ENCODE assay signal across 11 cellular contexts in the genomic region with DNA sequence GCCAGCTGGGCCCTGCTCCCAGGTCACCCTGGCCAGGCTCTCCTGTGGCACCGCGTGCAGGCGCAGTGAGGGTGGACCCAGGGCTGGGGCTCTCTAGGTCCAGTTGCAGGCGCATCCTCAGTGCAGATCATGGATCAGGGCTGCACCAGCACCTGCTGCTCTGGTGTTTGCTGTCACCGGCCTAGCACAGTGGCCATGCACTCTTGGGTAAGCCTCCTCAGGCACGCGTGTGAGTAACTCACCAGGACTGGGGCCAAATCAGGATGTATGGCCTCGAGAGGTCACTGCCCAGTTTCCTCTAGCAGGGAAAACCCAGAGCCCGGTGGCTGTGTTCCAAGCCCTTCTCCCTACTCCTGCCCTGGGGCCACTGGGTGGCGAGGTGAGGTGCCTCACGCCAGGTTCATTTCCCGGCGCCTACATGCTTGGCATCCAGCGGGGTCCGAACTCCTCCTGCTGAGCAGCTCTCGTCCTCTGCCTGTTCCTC. TPM values are rescaled to one million over a fixed set of nuclear protein-coding genes. Genes with fewer than 3 reads are reported as not detected.
DNase-seq lines count a peak whose midpoint lies in the region; ATAC-seq and TF ChIP-seq lines count a peak whose summit lies in the region.
"Had no signal": no experiment of that assay in that cellular context is flagged by ENCODE, and none has a peak within 500 bp of the region (broad histone marks: within the 10 kb centered on the region; RNA-seq: fewer than 3 reads in every experiment).

No MANE protein-coding gene starts in this region.

- H3K27ac ChIP-seq in right atrium auricular region (no peak overlapping the region), coronary artery (no peak overlapping the region), lung (ENCODE audit: low read depth in 1 of 2, low read length in 1 of 2) (no peak overlapping the region), vagina (no peak overlapping the region), smooth muscle cell (ENCODE audit: low read depth) (no peak overlapping the region)

- no peaks in the 10 kb centered on the region for H3F3A ChIP-seq in smooth muscle cell (ENCODE audit: low read depth)

- 36 to 46% methylated on average over 16 of the region's 16 CpGs for WGBS in lung, 2 donors
- 88% methylated on average over 16 of the region's 16 CpGs for WGBS in smooth muscle cell (ENCODE audit: low lambda C conversion rate)

- intact Hi-C loops in Right ventricle myocardium inferior (cut with DNase I) = no loop called here
- intact Hi-C loops in vagina (cut with DNase I) = loop anchor here (5.0 kb wide), 1 partner anchor 268 kb away; no protein-coding TSS in a partner anchor

- no peak for TF ChIP-seq POLR2A in vagina (IDR thresholded peaks at IDR 0.05)

- no peaks in the 10 kb centered on the region for H4K20me1 ChIP-seq in smooth muscle cell (ENCODE audit: low read depth)

- H3K4me2 ChIP-seq in smooth muscle cell = no peak overlapping the region

- no peak overlapping the region for H2AFZ ChIP-seq in smooth muscle cell (ENCODE audit: low read depth)

- H3K36me3 ChIP-seq in right atrium auricular region (no peaks in the 10 kb centered on the region), lung (ENCODE audit: control insufficient read depth in 2 of 2, insufficient read depth in 2 of 2, low read length in 2 of 2) (no peaks in the 10 kb centered on the region), vagina (no peaks in the 10 kb centered on the region), smooth muscle cell (ENCODE audit: low read depth) (no peaks in the 10 kb centered on the region)

- no peaks in the 10 kb centered on the region for H3K9me3 ChIP-seq in right atrium auricular region
- H3K9me3 ChIP-seq in lung (ENCODE audit: control insufficient read depth in 2 of 2, insufficient read depth in 1 of 2, low read length in 1 of 2) = no peaks in the 10 kb centered on the region
- H3K9me3 ChIP-seq in vagina = no peaks in the 10 kb centered on the region
- no peaks in the 10 kb centered on the region for H3K9me3 ChIP-seq in smooth muscle cell (replicated peaks; ENCODE audit: low read depth)

- no peaks in the 10 kb centered on the region for H3K27me3 ChIP-seq in right atrium auricular region
- H3K27me3 ChIP-seq in lung (ENCODE audit: control insufficient read depth, insufficient read depth) = no peaks in the 10 kb centered on the region
- H3K27me3 ChIP-seq in vagina = no peaks in the 10 kb centered on the region
- H3K27me3 ChIP-seq in smooth muscle cell (ENCODE audit: low read depth) = no peaks in the 10 kb centered on the region

- H3K4me1 ChIP-seq in right atrium auricular region = no peaks in the 10 kb centered on the region
- H3K4me1 ChIP-seq in lung (ENCODE audit: control insufficient read depth in 2 of 2, insufficient read depth in 2 of 2, low read length in 2 of 2) = peaks cover 0 to 8% of the 10 kb centered on the region in 2 donors
- no peaks in the 10 kb centered on the region for H3K4me1 ChIP-seq in vagina
- H3K4me1 ChIP-seq in smooth muscle cell (ENCODE audit: low read depth) = no peaks in the 10 kb centered on the region

- no peak overlapping the region for H3K9ac ChIP-seq in smooth muscle cell (ENCODE audit: low read depth)

- no peaks in the 10 kb centered on the region for H3K79me2 ChIP-seq in smooth muscle cell (ENCODE audit: low read depth)

- no peak overlapping the region for H3K4me3 ChIP-seq in right atrium auricular region
- no peak overlapping the region for H3K4me3 ChIP-seq in coronary artery
- H3K4me3 ChIP-seq in lung = no peak overlapping the region
- H3K4me3 ChIP-seq in vagina = no peak overlapping the region
- H3K4me3 ChIP-seq in smooth muscle cell = no peak overlapping the region

- ATAC-seq in Right ventricle myocardium inferior (no peak), lung (ENCODE audit: insufficient read depth, low FRiP score) (peak; percentile 53), GM21360 (IDR thresholded peaks at IDR 0.05; ENCODE audit: unreplicated experiment) (no peak)
- ATAC-seq: HCT116 had no signal

- TF ChIP-seq CTCF in right atrium auricular region (IDR thresholded peaks at IDR 0.05) = no peak
- no peak for TF ChIP-seq CTCF in coronary artery (IDR thresholded peaks at IDR 0.05)
- TF ChIP-seq CTCF in lung (IDR thresholded peaks at IDR 0.05; ENCODE audit: control extremely low read depth, extremely low read depth) = no peak
- TF ChIP-seq CTCF in vagina (IDR thresholded peaks at IDR 0.05) = no peak
- no peak for TF ChIP-seq CTCF in smooth muscle cell (IDR thresholded peaks at IDR 0.05; ENCODE audit: borderline replicate concordance, insufficient read depth, poor library complexity, severe bottlenecking)

- peak; percentile 70 for DNase-seq in Right ventricle myocardium inferior (ENCODE audit: missing footprints)
- no peak for DNase-seq in right atrium auricular region (ENCODE audit: low spot score)
- DNase-seq in coronary artery (ENCODE audit: low spot score) = peak; percentile 73
- peak; percentile 80 for DNase-seq in lung (ENCODE audit: low spot score)
- DNase-seq in vagina (ENCODE audit: extremely low spot score in 2 of 2) = peak; percentile 78 to 92
- no peak for DNase-seq in smooth muscle cell (lab: John Stamatoyannopoulos, UW; ENCODE audit: unreplicated experiment)
- no peak for DNase-seq in DMS114 treated with DMSO at 0.1 percent for 48 hours (lab: John Stamatoyannopoulos, UW; ENCODE audit: unreplicated experiment)
- DNase-seq: activated naive CD4-positive, alpha-beta T cell treated with anti-CD3 and anti-CD28 coated beads, Interleukin-2, amount 50 U/mL, for 16 hours; NCI-H2107 had no signal

RNA-seq across cellular contexts. Expression of a gene that starts 45.5 kb away (rescaled TPM):
- 36.2 TPM for total RNA-seq in Right ventricle myocardium inferior
- total RNA-seq in right atrium auricular region = 10 to 100 TPM; 34.1 to 39.6 TPM
- 10 to 100 TPM; 37.8 to 50.2 TPM for total RNA-seq in lung
- 10 to 100 TPM; 16.9 to 31.9 TPM for polyA plus RNA-seq in lung
- 62.9 TPM for total RNA-seq in vagina
- 23.9 and 25.5 TPM in 2 replicates for total RNA-seq in smooth muscle cell
- polyA plus RNA-seq in smooth muscle cell = 14.5 and 20.7 TPM in 2 replicates

RNA-seq across cellular contexts. Expression of a gene that starts 50.9 kb away (rescaled TPM):
- total RNA-seq in Right ventricle myocardium inferior (23.1 TPM), right atrium auricular region (10 to 100 TPM; 13.7 to 24.0 TPM), lung (1 to 10 TPM in 1 of 2 donors, under 1 TPM in 1; 0.51 to 9.0 TPM), vagina (19.2 TPM), smooth muscle cell (not detected in 2 replicates)
- polyA plus RNA-seq in lung (1 to 10 TPM; 2.3 to 3.3 TPM), smooth muscle cell (0.48 TPM in 1 of 2 replicates, not detected in the other)

Comparison
In these comparisons a context has a peak if more than half of its experiments do, and no peak if none do; other contexts are left out.
1. DNase-seq: peak in Right ventricle myocardium inferior (single experiment), coronary artery (single experiment), lung (single experiment) and vagina (2 of 2); none in right atrium auricular region (single experiment), smooth muscle cell (single experiment) and DMS114 treated with DMSO at 0.1 percent for 48 hours (single experiment).